In the genomic region with DNA sequence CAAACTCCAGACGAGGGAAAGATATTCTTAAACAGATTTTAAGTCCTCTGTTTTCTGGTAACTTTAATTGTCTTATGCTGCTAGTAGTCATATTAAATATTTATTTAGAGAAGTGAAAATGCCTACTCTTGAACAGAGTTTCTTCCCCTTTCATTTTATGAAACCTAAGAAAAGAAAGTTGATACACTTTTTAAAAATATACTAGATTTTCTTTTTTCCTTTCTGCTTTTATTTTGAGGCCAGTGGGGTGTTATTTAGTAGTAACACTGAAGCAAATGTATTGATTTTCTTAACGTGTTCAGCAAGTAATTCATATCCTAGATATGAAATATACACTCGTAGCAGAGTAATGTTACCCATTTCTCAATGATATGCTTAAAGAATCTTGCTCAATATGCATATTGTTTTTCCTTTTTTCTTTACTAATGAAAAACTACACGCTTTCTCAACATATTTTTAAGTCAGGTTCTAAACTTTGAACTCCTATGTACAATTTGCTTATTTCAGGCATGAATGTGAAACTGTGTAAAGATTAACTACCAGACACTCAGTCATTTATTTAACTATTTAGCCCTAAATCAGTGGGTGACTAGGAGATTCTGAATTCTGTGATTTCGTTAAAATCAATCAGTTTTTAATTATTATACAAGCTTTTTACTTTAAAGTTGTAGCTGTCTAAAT, we compare ENCODE assay signal across 11 cellular contexts. TPM values are rescaled to one million over a fixed set of nuclear protein-coding genes. Genes with fewer than 3 reads are reported as not detected.
DNase-seq lines count a peak whose midpoint lies in the region; ATAC-seq and TF ChIP-seq lines count a peak whose summit lies in the region.
"Had no signal": no experiment of that assay in that cellular context is flagged by ENCODE, and none has a peak within 500 bp of the region (broad histone marks: within the 10 kb centered on the region; RNA-seq: fewer than 3 reads in every experiment).

No MANE protein-coding gene starts in this region.

- H3K9me3 Mint-ChIP-seq in activated T-helper 17 cell treated with anti-CD3 and anti-CD28 coated beads, Interleukin-2, amount 50 U/mL, for 72 hours: no peaks in the 10 kb centered on the region

- peaks cover 42% of the 10 kb centered on the region for H3K4me1 ChIP-seq in foreskin keratinocyte
- H3K4me1 ChIP-seq: sigmoid colon had no signal

- no peaks in the 10 kb centered on the region for H3K27me3 ChIP-seq in foreskin keratinocyte
- H3K27me3 ChIP-seq: sigmoid colon had no signal

- H3K27ac ChIP-seq in foreskin keratinocyte: peak overlapping the region; percentile 99

- no peak overlapping the region for H3K4me3 Mint-ChIP-seq in activated T-helper 17 cell treated with anti-CD3 and anti-CD28 coated beads, Interleukin-2, amount 50 U/mL, for 72 hours

- peak; percentile 27 for ATAC-seq in GM19438 (IDR thresholded peaks at IDR 0.05; ENCODE audit: low read depth, unreplicated experiment)
- peak; percentile 38 for ATAC-seq in HG03354 (IDR thresholded peaks at IDR 0.05; ENCODE audit: poor library complexity, severe bottlenecking, unreplicated experiment)
- ATAC-seq in foreskin keratinocyte: no peak
- ATAC-seq in activated T-helper 17 cell treated with anti-CD3 and anti-CD28 coated beads, Interleukin-2, amount 50 U/mL, for 72 hours (replicated peaks): no peak

- no peak for TF ChIP-seq CTCF in foreskin keratinocyte (conservative IDR thresholded peaks at IDR 0.05)

- H3K27me3 Mint-ChIP-seq in activated T-helper 17 cell treated with anti-CD3 and anti-CD28 coated beads, Interleukin-2, amount 50 U/mL, for 72 hours: peaks cover 4% of the 10 kb centered on the region

- no peak overlapping the region for H3K27ac Mint-ChIP-seq in activated T-helper 17 cell treated with anti-CD3 and anti-CD28 coated beads, Interleukin-2, amount 50 U/mL, for 72 hours

- DNase-seq in AML-193 (lab: John Stamatoyannopoulos, UW) (peak; percentile 22 to 37), foreskin keratinocyte (no peak), GDM1 (lab: John Stamatoyannopoulos, UW) (no peak), NCI-H2227 (lab: John Stamatoyannopoulos, UW; ENCODE audit: unreplicated experiment) (no peak), dermis blood vessel endothelial cell (no peak)
- DNase-seq: activated CD4-positive, alpha-beta T cell treated with anti-CD3 and anti-CD28 coated beads for 1 hour; MM.1S; sigmoid colon had no signal

- no peaks in the 10 kb centered on the region for H3K4me1 Mint-ChIP-seq in activated T-helper 17 cell treated with anti-CD3 and anti-CD28 coated beads, Interleukin-2, amount 50 U/mL, for 72 hours

- no peaks in the 10 kb centered on the region for H3K36me3 Mint-ChIP-seq in activated T-helper 17 cell treated with anti-CD3 and anti-CD28 coated beads, Interleukin-2, amount 50 U/mL, for 72 hours (ENCODE audit: low read depth)

RNA-seq across cellular contexts. Expression of gene KYNU, which starts 0.7 kb away (rescaled TPM):
- total RNA-seq in foreskin keratinocyte: 0.39 and 3.6 TPM in 2 replicates
- 0.12 and 2.6 TPM in 2 replicates for polyA plus RNA-seq in foreskin keratinocyte
- under 1 TPM in 1 of 2 donors, not detected in 1; 0.05 TPM for total RNA-seq in activated T-helper 17 cell treated with anti-CD3 and anti-CD28 coated beads, Interleukin-2, amount 50 U/mL, for 72 hours
- total RNA-seq in dermis blood vessel endothelial cell: 0.17 TPM in 1 of 2 replicates, not detected in the other

Comparison
In these comparisons a context has a peak if more than half of its experiments do, and no peak if none do; other contexts are left out.
1. DNase-seq: peak in AML-193 (2 of 2); none in foreskin keratinocyte (0 of 2), GDM1 (single experiment), NCI-H2227 (single experiment) and dermis blood vessel endothelial cell (single experiment).
2. ATAC-seq: peak in GM19438 (single experiment) and HG03354 (single experiment); none in foreskin keratinocyte (single experiment) and activated T-helper 17 cell treated with anti-CD3 and anti-CD28 coated beads, Interleukin-2, amount 50 U/mL, for 72 hours (single experiment).